Comparison of ENCODE assay signal across 9 cellular contexts in the genomic region with DNA sequence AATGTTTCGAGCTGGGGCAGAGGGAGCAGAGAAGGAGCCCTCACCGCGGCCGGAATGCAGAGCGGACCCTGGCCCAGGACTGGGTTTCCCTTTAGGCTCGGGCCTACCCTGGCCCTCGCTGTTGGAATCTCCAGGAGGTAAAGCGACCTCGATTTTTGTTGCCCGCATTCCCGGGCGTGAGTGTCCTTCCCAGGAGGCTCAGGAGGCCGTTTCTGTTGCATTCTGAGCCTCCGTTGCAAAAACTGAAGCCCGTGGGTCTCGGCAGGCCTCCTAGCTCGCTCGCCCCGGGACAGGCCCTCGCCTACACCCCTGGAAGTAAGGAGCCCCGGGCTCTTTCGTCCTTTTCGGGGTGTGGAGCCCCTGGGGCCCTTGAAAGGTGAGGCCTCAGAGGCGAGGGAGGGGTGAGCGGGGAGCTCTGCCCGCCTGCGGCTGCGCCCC. TPM values are rescaled to one million over a fixed set of nuclear protein-coding genes. Genes with fewer than 3 reads are reported as not detected.
A peak's percentile ranks its signal among the peaks of the same experiment; 100 is the strongest.
DNase-seq lines count a peak whose midpoint lies in the region; ATAC-seq and TF ChIP-seq lines count a peak whose summit lies in the region.
"Had no signal": no experiment of that assay in that cellular context is flagged by ENCODE, and none has a peak within 500 bp of the region (broad histone marks: within the 10 kb centered on the region; RNA-seq: fewer than 3 reads in every experiment).

No MANE protein-coding gene starts in this region.

- no peak overlapping the region for H2BK12ac ChIP-seq in trophoblast cell (ENCODE audit: low read length)

- peaks cover 52 to 69% (median 66%) of the 10 kb centered on the region in 4 donors for H3K4me1 ChIP-seq in esophagus muscularis mucosa
- H3K4me1 ChIP-seq in trophoblast cell (ENCODE audit: control insufficient read depth in 1 of 2, insufficient read depth in 2 of 2, low read length in 2 of 2), result peaks cover 33 to 37% of the 10 kb centered on the region in 2 experiments

- no peaks in the 10 kb centered on the region for H3K79me2 ChIP-seq in trophoblast cell (ENCODE audit: control insufficient read depth, insufficient read depth, low read length, poor library complexity)

- H3K36me3 ChIP-seq in esophagus muscularis mucosa (no peaks in the 10 kb centered on the region), trophoblast cell (ENCODE audit: control insufficient read depth in 1 of 2, insufficient read depth in 2 of 2, low read length in 2 of 2) (no peaks in the 10 kb centered on the region)

- no peaks in the 10 kb centered on the region for H3K36me3 Mint-ChIP-seq in Calu3 (ENCODE audit: insufficient read depth, unreplicated experiment)
- peaks cover 3% of the 10 kb centered on the region for H3K36me3 Mint-ChIP-seq in IgD-negative memory B cell

- ATAC-seq in HG02642 (IDR thresholded peaks at IDR 0.05; ENCODE audit: poor library complexity, unreplicated experiment) (no peak), GM21717 (IDR thresholded peaks at IDR 0.05; ENCODE audit: unreplicated experiment) (no peak)

- intact Hi-C loops in Calu3 (cut with micrococcal nuclease; ENCODE audit: unreplicated experiment) (no loop called here), esophagus muscularis mucosa (cut with DNase I) (no loop called here)

- H3K4me1 Mint-ChIP-seq in Calu3 (ENCODE audit: low read depth, unreplicated experiment), result no peaks in the 10 kb centered on the region
- peaks cover 22 to 38% (median 25%) of the 10 kb centered on the region in 3 donors for H3K4me1 Mint-ChIP-seq in IgD-negative memory B cell

- no peak overlapping the region for H3K9ac ChIP-seq in trophoblast cell (ENCODE audit: low read length)

- H3K4me3 ChIP-seq in esophagus muscularis mucosa (peak overlapping the region; percentile 15 to 47 (median 39)), trophoblast cell (ENCODE audit: low read depth, low read length) (peak overlapping the region; percentile 4)

- H3K27ac Mint-ChIP-seq in Calu3 (ENCODE audit: unreplicated experiment), result no peak overlapping the region
- peak overlapping the region; percentile 88 to 94 (median 93) for H3K27ac Mint-ChIP-seq in IgD-negative memory B cell

- H4K8ac ChIP-seq in trophoblast cell (ENCODE audit: low read depth, low read length), result no peak overlapping the region

- H3K4me3 Mint-ChIP-seq in Calu3 (ENCODE audit: low read depth, unreplicated experiment), result peak overlapping the region; percentile 60
- H3K4me3 Mint-ChIP-seq in IgD-negative memory B cell, result peak overlapping the region; percentile 61 to 86 (median 83)

- no peak overlapping the region for H2BK5ac ChIP-seq in trophoblast cell (ENCODE audit: low read depth, low read length, poor library complexity)

- TF ChIP-seq CTCF in Calu3 (IDR thresholded peaks at IDR 0.05; ENCODE audit: unreplicated experiment) (no peak), esophagus muscularis mucosa (IDR thresholded peaks at IDR 0.05) (no peak)

- H4K12ac ChIP-seq in trophoblast cell (ENCODE audit: low read depth, low read length), result no peak overlapping the region

- H3K27me3 Mint-ChIP-seq in Calu3 (ENCODE audit: unreplicated experiment) (peaks cover 81% of the 10 kb centered on the region), IgD-negative memory B cell (peaks cover 79% of the 10 kb centered on the region)

- CTCF ChIA-PET in Calu3 (lab: Charles Lee), result interaction anchor here (0.6 kb wide), 1 partner anchor 44 kb away, joined by 5 read pairs; no protein-coding TSS in a partner anchor

- H3K14ac ChIP-seq in trophoblast cell (ENCODE audit: low read length), result no peak overlapping the region

- H2AFZ ChIP-seq in trophoblast cell (ENCODE audit: insufficient read depth, low read length, poor library complexity), result peak overlapping the region; percentile 35

- no peak overlapping the region for H3K4ac ChIP-seq in trophoblast cell (ENCODE audit: low read depth, low read length)

- no peak overlapping the region for H3K23ac ChIP-seq in trophoblast cell (ENCODE audit: low read length)

- no peaks in the 10 kb centered on the region for H3K79me1 ChIP-seq in trophoblast cell (ENCODE audit: low read length)

- H3K4me2 ChIP-seq in trophoblast cell (ENCODE audit: low read length), result peak overlapping the region; percentile 53

- TF ChIP-seq EP300 in esophagus muscularis mucosa (IDR thresholded peaks at IDR 0.05), result no peak

- H3K9me3 Mint-ChIP-seq in Calu3 (ENCODE audit: low read depth, unreplicated experiment) (no peaks in the 10 kb centered on the region), IgD-negative memory B cell (peaks cover 0 to 13% (median 3%) of the 10 kb centered on the region in 3 donors)

- H3K27me3 ChIP-seq in esophagus muscularis mucosa (peaks cover 12 to 100% (median 96%) of the 10 kb centered on the region in 4 donors), trophoblast cell (ENCODE audit: insufficient read depth, low read length) (peaks cover 98% of the 10 kb centered on the region)

- no peak for TF ChIP-seq POLR2A in esophagus muscularis mucosa (IDR thresholded peaks at IDR 0.05; ENCODE audit: low read depth)

- BruUV-seq in Calu3 (replicated peaks; lab: Mats Ljungman, UMichigan), result no TSS peak

- H4K91ac ChIP-seq in trophoblast cell (ENCODE audit: low read depth, low read length), result no peak overlapping the region

- H2AK5ac ChIP-seq in trophoblast cell (ENCODE audit: low read length), result no peak overlapping the region

- no peak overlapping the region for H3K18ac ChIP-seq in trophoblast cell (ENCODE audit: low read length)

- H3K27ac ChIP-seq in esophagus muscularis mucosa (replicated peaks in 1 of 4) (no peak overlapping the region), trophoblast cell (ENCODE audit: low read depth, low read length) (no peak overlapping the region)

- no peak overlapping the region for H2BK120ac ChIP-seq in trophoblast cell (ENCODE audit: insufficient read depth, low read length, poor library complexity)

- H3K9me3 ChIP-seq in esophagus muscularis mucosa (no peaks in the 10 kb centered on the region), trophoblast cell (ENCODE audit: insufficient read depth, low read depth, low read length) (peaks cover 1% of the 10 kb centered on the region)

- no peak for DNase-seq in Calu3
- no peak for DNase-seq in esophagus muscularis mucosa (ENCODE audit: extremely low spot score)
- no peak for DNase-seq in trophoblast cell
- DNase-seq in NCI-H1105 treated with DMSO at 0.1 percent for 48 hours (lab: John Stamatoyannopoulos, UW), result no peak
- no peak for DNase-seq in GM19238 (ENCODE audit: insufficient read length, low spot score)

- 39% methylated on average over 20 of the region's 28 CpGs for WGBS in esophagus muscularis mucosa
- WGBS in trophoblast cell (ENCODE audit: extremely low coverage, insufficient coverage, insufficient read length), result no CpG with 5 or more reads among the region's 28 CpGs

RNA-seq across cellular contexts. Expression of gene NR2E1, which starts 2.2 kb away (rescaled TPM):
- not detected in 2 replicates for total RNA-seq in Calu3 (2022)
- polyA plus RNA-seq in IgD-negative memory B cell, result not detected
- total RNA-seq in esophagus muscularis mucosa, result not detected
- not detected in 2 replicates for polyA plus RNA-seq in trophoblast cell (2013)
- total RNA-seq: liver had no signal
- polyA plus RNA-seq: liver had no signal
